ENCODE assay signal across 1 cellular context in genomic region chr18:24054130-24054529, GRCh38.
TF ChIP-seq lines count a peak whose summit lies in the region.

No MANE protein-coding gene starts in this region.

TF ChIP-seq in A549, 52 proteins besides CTCF, POLR2A, EP300 and RAD21 (continued from another document):
- TF ChIP-seq, protein P1, sequence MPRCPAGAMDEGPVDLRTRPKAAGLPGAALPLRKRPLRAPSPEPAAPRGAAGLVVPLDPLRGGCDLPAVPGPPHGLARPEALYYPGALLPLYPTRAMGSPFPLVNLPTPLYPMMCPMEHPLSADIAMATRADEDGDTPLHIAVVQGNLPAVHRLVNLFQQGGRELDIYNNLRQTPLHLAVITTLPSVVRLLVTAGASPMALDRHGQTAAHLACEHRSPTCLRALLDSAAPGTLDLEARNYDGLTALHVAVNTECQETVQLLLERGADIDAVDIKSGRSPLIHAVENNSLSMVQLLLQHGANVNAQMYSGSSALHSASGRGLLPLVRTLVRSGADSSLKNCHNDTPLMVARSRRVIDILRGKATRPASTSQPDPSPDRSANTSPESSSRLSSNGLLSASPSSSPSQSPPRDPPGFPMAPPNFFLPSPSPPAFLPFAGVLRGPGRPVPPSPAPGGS (IDR thresholded peaks at IDR 0.05), result no peak
- TF ChIP-seq HOXB13 (CRISPR knock-in tag; IDR thresholded peaks at IDR 0.05; ENCODE audit: low read depth) (no peak), BHLHE40 (IDR thresholded peaks at IDR 0.05; ENCODE audit: low read depth, low read length) (no peak), ZSCAN20 (CRISPR knock-in tag; IDR thresholded peaks at IDR 0.05) (no peak), RARB (CRISPR knock-in tag; IDR thresholded peaks at IDR 0.05) (no peak), ZC3H11A (IDR thresholded peaks at IDR 0.05) (no peak), ELK1 (IDR thresholded peaks at IDR 0.05; ENCODE audit: low read depth, low read length) (no peak), NR3C1 (IDR thresholded peaks at IDR 0.05) (no peak), RCOR1 (IDR thresholded peaks at IDR 0.05; ENCODE audit: low read depth, low read length) (no peak), EHMT2 (IDR thresholded peaks at IDR 0.05; ENCODE audit: low read depth) (no peak)
- TF ChIP-seq, protein P2, sequence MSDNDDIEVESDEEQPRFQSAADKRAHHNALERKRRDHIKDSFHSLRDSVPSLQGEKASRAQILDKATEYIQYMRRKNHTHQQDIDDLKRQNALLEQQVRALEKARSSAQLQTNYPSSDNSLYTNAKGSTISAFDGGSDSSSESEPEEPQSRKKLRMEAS (IDR thresholded peaks at IDR 0.05), result no peak
- TF ChIP-seq, protein P3, sequence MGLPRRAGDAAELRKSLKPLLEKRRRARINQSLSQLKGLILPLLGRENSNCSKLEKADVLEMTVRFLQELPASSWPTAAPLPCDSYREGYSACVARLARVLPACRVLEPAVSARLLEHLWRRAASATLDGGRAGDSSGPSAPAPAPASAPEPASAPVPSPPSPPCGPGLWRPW (IDR thresholded peaks at IDR 0.05), result no peak
TF ChIP-seq in A549: peak in this region for 0.
